ENCODE assay signal across 1 cellular context in the genomic region with DNA sequence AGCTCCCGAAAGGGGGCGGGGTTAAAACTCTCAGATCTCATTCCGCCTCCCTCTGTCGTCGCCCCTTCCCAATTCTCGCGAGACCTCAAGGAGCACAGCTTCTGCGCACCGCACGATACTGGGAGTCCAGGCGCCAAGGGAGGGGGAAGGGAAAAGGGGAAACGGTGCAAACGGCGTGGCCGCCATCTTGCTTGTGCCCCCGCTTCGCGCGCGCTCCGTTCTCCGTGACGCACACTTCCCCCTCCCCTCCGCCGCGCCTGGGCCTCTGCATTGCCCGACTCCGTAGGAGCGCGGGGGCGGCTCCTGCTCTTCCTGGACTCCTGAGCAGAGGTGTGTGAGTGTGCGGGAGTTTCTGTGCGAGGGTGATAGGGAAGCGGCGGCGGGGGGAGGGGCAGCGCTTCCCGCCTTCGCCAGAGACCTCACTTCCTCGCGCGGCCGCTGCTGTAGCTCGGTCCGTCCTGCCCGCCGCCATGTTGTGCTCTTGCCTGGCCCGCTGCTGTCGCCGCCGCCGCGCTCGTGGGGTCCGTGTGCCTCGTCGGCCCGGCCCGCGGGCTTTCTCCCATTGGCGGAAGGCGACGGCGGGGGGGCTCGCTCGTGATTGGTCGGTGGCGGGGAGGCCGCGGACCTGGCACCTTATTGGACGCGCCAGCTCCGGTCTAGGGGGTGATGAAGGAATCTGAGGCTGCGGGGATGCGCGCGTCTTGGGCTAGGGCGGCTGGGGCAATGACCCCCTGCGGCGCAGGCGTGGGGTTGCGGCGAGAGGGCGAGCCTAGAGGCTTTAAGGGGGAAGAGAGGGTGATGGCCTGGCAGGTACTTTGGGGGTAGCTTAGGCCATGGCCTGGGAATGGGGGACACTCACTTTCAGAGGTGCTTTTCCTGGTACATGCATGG.
TF ChIP-seq lines count a peak whose summit lies in the region.

A gene (plus strand): TSS at position 167 of the 891 bp plus-strand sequence. CDS start 47,140 bp downstream, outside the sequence.

TF ChIP-seq in HEK293, 187 proteins besides CTCF, POLR2A, EP300 and RAD21 (continued from another document and continues in another):
- TF ChIP-seq, protein P1, sequence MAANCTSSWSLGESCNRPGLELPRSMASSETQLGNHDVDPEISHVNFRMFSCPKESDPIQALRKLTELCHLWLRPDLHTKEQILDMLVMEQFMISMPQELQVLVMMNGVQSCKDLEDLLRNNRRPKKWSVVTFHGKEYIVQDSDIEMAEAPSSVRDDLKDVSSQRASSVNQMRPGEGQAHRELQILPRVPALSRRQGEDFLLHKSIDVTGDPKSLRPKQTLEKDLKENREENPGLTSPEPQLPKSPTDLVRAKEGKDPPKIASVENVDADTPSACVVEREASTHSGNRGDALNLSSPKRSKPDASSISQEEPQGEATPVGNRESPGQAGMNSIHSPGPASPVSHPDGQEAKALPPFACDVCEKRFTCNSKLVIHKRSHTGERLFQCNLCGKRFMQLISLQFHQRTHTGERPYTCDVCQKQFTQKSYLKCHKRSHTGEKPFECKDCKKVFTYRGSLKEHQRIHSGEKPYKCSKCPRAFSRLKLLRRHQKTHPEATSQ (tag by site-specific recombination; IDR thresholded peaks at IDR 0.05) = peak; percentile 96
- TF ChIP-seq, protein P2, sequence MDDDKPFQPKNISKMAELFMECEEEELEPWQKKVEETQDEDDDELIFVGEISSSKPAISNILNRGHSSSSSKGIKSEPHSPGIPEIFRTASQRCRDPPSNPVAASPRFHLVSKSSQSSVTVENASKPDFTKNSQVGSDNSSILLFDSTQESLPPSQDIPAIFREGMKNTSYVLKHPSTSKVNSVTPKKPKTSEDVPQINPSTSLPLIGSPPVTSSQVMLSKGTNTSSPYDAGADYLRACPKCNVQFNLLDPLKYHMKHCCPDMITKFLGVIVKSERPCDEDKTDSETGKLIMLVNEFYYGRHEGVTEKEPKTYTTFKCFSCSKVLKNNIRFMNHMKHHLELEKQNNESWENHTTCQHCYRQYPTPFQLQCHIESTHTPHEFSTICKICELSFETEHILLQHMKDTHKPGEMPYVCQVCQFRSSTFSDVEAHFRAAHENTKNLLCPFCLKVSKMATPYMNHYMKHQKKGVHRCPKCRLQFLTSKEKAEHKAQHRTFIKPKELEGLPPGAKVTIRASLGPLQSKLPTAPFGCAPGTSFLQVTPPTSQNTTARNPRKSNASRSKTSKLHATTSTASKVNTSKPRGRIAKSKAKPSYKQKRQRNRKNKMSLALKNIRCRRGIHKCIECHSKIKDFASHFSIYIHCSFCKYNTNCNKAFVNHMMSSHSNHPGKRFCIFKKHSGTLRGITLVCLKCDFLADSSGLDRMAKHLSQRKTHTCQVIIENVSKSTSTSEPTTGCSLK (tag by site-specific recombination; IDR thresholded peaks at IDR 0.05) = no peak
- TF ChIP-seq ZNF843 (tag by site-specific recombination; IDR thresholded peaks at IDR 0.05) = peak; percentile 85
- TF ChIP-seq YY1 (tag by site-specific recombination; IDR thresholded peaks at IDR 0.05) = peak; percentile 99
- TF ChIP-seq ZNF76 (tag by site-specific recombination; IDR thresholded peaks at IDR 0.05; ENCODE audit: borderline replicate concordance, low read depth) = peak; percentile 74; the same call in 1 of the 2 replicates
- TF ChIP-seq ZBTB20 (tag by site-specific recombination; IDR thresholded peaks at IDR 0.05) = peak; percentile 73
- TF ChIP-seq ZSCAN23 (tag by site-specific recombination; IDR thresholded peaks at IDR 0.05) = peak; percentile 93
- TF ChIP-seq GLIS1 (tag by site-specific recombination; IDR thresholded peaks at IDR 0.05) = peak; percentile 100
- TF ChIP-seq ZNF776 (tag by site-specific recombination; IDR thresholded peaks at IDR 0.05; ENCODE audit: borderline replicate concordance) = no peak
- peak; percentile 97 for TF ChIP-seq ZXDB (tag by site-specific recombination; IDR thresholded peaks at IDR 0.05)
- TF ChIP-seq ZNF112 (tag by site-specific recombination; IDR thresholded peaks at IDR 0.05) = no peak
- 0 out of 2 replicates have a peak, but pooled peaks have one; percentile 22 for TF ChIP-seq ZNF585B (tag by site-specific recombination; IDR thresholded peaks at IDR 0.05)
- peak; percentile 82; the same call in 1 of the 2 replicates for TF ChIP-seq ZNF169 (tag by site-specific recombination; IDR thresholded peaks at IDR 0.05)
- TF ChIP-seq BCL11A (tag by site-specific recombination; IDR thresholded peaks at IDR 0.05; ENCODE audit: low read depth) = peak; percentile 43; the same call in 1 of the 2 replicates
- TF ChIP-seq ZNF302 (tag by site-specific recombination; IDR thresholded peaks at IDR 0.05; ENCODE audit: low read depth) = no peak; the same call in 1 of the 2 replicates
- peak; percentile 85 for TF ChIP-seq ZNF394 (tag by site-specific recombination; IDR thresholded peaks at IDR 0.05; ENCODE audit: borderline replicate concordance)
- TF ChIP-seq ZNF391 (tag by site-specific recombination; IDR thresholded peaks at IDR 0.05; ENCODE audit: borderline replicate concordance, low read depth) = peak; percentile 96
- TF ChIP-seq, protein P3, sequence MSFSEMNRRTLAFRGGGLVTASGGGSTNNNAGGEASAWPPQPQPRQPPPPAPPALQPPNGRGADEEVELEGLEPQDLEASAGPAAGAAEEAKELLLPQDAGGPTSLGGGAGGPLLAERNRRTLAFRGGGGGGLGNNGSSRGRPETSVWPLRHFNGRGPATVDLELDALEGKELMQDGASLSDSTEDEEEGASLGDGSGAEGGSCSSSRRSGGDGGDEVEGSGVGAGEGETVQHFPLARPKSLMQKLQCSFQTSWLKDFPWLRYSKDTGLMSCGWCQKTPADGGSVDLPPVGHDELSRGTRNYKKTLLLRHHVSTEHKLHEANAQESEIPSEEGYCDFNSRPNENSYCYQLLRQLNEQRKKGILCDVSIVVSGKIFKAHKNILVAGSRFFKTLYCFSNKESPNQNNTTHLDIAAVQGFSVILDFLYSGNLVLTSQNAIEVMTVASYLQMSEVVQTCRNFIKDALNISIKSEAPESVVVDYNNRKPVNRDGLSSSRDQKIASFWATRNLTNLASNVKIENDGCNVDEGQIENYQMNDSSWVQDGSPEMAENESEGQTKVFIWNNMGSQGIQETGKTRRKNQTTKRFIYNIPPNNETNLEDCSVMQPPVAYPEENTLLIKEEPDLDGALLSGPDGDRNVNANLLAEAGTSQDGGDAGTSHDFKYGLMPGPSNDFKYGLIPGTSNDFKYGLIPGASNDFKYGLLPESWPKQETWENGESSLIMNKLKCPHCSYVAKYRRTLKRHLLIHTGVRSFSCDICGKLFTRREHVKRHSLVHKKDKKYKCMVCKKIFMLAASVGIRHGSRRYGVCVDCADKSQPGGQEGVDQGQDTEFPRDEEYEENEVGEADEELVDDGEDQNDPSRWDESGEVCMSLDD (tag by site-specific recombination; IDR thresholded peaks at IDR 0.05) = peak; percentile 97
- TF ChIP-seq ZNF660 (tag by site-specific recombination; IDR thresholded peaks at IDR 0.05) = peak; percentile 84
- TF ChIP-seq, protein P4, sequence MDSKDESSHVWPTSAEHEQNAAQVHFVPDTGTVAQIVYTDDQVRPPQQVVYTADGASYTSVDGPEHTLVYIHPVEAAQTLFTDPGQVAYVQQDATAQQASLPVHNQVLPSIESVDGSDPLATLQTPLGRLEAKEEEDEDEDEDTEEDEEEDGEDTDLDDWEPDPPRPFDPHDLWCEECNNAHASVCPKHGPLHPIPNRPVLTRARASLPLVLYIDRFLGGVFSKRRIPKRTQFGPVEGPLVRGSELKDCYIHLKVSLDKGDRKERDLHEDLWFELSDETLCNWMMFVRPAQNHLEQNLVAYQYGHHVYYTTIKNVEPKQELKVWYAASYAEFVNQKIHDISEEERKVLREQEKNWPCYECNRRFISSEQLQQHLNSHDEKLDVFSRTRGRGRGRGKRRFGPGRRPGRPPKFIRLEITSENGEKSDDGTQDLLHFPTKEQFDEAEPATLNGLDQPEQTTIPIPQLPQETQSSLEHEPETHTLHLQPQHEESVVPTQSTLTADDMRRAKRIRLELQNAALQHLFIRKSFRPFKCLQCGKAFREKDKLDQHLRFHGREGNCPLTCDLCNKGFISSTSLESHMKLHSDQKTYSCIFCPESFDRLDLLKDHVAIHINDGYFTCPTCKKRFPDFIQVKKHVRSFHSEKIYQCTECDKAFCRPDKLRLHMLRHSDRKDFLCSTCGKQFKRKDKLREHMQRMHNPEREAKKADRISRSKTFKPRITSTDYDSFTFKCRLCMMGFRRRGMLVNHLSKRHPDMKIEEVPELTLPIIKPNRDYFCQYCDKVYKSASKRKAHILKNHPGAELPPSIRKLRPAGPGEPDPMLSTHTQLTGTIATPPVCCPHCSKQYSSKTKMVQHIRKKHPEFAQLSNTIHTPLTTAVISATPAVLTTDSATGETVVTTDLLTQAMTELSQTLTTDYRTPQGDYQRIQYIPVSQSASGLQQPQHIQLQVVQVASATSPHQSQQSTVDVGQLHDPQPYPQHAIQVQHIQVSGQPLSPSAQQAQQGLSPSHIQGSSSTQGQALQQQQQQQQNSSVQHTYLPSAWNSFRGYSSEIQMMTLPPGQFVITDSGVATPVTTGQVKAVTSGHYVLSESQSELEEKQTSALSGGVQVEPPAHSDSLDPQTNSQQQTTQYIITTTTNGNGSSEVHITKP (tag by site-specific recombination; IDR thresholded peaks at IDR 0.05) = peak; percentile 71
- TF ChIP-seq, protein P5, sequence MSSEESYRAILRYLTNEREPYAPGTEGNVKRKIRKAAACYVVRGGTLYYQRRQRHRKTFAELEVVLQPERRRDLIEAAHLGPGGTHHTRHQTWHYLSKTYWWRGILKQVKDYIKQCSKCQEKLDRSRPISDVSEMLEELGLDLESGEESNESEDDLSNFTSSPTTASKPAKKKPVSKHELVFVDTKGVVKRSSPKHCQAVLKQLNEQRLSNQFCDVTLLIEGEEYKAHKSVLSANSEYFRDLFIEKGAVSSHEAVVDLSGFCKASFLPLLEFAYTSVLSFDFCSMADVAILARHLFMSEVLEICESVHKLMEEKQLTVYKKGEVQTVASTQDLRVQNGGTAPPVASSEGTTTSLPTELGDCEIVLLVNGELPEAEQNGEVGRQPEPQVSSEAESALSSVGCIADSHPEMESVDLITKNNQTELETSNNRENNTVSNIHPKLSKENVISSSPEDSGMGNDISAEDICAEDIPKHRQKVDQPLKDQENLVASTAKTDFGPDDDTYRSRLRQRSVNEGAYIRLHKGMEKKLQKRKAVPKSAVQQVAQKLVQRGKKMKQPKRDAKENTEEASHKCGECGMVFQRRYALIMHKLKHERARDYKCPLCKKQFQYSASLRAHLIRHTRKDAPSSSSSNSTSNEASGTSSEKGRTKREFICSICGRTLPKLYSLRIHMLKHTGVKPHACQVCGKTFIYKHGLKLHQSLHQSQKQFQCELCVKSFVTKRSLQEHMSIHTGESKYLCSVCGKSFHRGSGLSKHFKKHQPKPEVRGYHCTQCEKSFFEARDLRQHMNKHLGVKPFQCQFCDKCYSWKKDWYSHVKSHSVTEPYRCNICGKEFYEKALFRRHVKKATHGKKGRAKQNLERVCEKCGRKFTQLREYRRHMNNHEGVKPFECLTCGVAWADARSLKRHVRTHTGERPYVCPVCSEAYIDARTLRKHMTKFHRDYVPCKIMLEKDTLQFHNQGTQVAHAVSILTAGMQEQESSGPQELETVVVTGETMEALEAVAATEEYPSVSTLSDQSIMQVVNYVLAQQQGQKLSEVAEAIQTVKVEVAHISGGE (tag by site-specific recombination; conservative IDR thresholded peaks at IDR 0.05; ENCODE audit: low read depth) = peak; percentile 73
- TF ChIP-seq, protein P6, sequence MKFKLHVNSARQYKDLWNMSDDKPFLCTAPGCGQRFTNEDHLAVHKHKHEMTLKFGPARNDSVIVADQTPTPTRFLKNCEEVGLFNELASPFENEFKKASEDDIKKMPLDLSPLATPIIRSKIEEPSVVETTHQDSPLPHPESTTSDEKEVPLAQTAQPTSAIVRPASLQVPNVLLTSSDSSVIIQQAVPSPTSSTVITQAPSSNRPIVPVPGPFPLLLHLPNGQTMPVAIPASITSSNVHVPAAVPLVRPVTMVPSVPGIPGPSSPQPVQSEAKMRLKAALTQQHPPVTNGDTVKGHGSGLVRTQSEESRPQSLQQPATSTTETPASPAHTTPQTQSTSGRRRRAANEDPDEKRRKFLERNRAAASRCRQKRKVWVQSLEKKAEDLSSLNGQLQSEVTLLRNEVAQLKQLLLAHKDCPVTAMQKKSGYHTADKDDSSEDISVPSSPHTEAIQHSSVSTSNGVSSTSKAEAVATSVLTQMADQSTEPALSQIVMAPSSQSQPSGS (tag by site-specific recombination; IDR thresholded peaks at IDR 0.05; ENCODE audit: low read depth) = no peak; the same call in 1 of the 2 replicates
- peak; percentile 91 for TF ChIP-seq ZNF629 (tag by site-specific recombination; IDR thresholded peaks at IDR 0.05)
- TF ChIP-seq GLIS2 (tag by site-specific recombination; IDR thresholded peaks at IDR 0.05) = peak; percentile 100
- peak; percentile 84 for TF ChIP-seq IKZF3 (tag by site-specific recombination; IDR thresholded peaks at IDR 0.05)
- TF ChIP-seq, protein P7, sequence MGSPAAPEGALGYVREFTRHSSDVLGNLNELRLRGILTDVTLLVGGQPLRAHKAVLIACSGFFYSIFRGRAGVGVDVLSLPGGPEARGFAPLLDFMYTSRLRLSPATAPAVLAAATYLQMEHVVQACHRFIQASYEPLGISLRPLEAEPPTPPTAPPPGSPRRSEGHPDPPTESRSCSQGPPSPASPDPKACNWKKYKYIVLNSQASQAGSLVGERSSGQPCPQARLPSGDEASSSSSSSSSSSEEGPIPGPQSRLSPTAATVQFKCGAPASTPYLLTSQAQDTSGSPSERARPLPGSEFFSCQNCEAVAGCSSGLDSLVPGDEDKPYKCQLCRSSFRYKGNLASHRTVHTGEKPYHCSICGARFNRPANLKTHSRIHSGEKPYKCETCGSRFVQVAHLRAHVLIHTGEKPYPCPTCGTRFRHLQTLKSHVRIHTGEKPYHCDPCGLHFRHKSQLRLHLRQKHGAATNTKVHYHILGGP (tag by site-specific recombination; IDR thresholded peaks at IDR 0.05) = peak; percentile 48; the same call in 1 of the 2 replicates
- TF ChIP-seq SP3 (tag by site-specific recombination; IDR thresholded peaks at IDR 0.05) = peak; percentile 88
- TF ChIP-seq ZNF664 (tag by site-specific recombination; IDR thresholded peaks at IDR 0.05) = no peak
- TF ChIP-seq KLF10 (tag by site-specific recombination; IDR thresholded peaks at IDR 0.05) = peak; percentile 56; the same call in 1 of the 2 replicates
- TF ChIP-seq ZSCAN30 (tag by site-specific recombination; IDR thresholded peaks at IDR 0.05) = peak; percentile 95
- TF ChIP-seq EGR2 (tag by site-specific recombination; IDR thresholded peaks at IDR 0.05; ENCODE audit: low read depth) = peak; percentile 91
- TF ChIP-seq ZNF610 (tag by site-specific recombination; IDR thresholded peaks at IDR 0.05; ENCODE audit: borderline replicate concordance) = peak; percentile 95
- no peak for TF ChIP-seq ZNF214 (tag by site-specific recombination; IDR thresholded peaks at IDR 0.05; ENCODE audit: borderline replicate concordance)
- TF ChIP-seq ZNF501 (tag by site-specific recombination; IDR thresholded peaks at IDR 0.05) = peak; percentile 98
- TF ChIP-seq GLI2 (tag by site-specific recombination; IDR thresholded peaks at IDR 0.05; ENCODE audit: borderline replicate concordance, low read depth) = no peak; the same call in 1 of the 2 replicates
- TF ChIP-seq SP2 (tag by site-specific recombination; IDR thresholded peaks at IDR 0.05) = peak; percentile 84
- TF ChIP-seq, protein P8, sequence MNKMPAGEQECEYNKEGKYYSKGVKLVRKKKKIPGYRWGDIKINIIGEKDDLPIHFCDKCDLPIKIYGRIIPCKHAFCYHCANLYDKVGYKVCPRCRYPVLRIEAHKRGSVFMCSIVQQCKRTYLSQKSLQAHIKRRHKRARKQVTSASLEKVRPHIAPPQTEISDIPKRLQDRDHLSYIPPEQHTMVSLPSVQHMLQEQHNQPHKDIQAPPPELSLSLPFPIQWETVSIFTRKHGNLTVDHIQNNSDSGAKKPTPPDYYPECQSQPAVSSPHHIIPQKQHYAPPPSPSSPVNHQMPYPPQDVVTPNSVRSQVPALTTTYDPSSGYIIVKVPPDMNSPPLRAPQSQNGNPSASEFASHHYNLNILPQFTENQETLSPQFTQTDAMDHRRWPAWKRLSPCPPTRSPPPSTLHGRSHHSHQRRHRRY (tag by site-specific recombination; IDR thresholded peaks at IDR 0.05) = peak; percentile 95
- peak; percentile 100 for TF ChIP-seq ZEB2 (tag by site-specific recombination; IDR thresholded peaks at IDR 0.05)
